Comparison of ENCODE assay signal across 8 cellular contexts in the genomic region with DNA sequence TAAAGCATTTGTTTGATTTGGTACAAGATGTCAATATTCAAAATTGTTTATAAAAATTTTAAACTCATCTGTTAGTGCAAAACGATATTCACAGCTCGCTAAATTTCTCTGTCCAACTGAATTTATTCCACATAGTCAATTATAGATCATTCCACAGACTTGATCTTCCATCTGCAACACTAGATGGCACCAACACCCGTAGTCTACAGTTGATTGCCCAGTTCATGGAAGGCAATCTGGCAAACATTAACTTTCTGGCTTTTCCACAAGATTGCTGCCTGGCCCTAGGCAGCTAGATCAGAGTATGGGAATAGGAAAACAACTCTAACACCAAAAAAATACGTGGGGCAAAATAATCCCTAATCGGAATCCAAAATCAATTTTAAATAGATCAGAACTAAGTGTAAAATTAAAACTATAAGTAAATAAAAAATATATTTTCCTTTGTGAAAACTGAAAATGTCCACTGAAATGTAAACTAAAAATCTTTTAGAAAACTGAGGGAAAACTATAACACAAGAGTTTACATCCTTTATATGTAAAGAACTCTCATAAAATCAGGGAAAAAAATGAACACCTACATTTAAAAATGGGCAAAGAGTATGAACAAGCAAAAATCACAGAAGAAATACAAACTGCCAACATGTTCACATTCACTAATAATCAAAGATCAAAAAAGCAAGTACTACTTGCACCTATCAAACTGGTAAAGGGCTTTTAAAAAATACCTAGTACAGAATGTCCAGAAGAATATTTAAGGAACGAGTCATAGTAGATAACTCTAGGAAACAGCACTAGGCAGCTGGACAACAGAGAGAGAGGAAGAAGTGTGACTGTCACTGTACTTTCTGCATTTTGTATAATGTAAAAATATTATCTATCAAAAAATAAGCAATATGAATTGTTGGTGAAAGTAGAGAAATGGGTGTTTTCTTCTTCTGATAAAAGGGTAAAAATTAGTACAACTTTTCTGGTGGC. TPM values are rescaled to one million over a fixed set of nuclear protein-coding genes. Genes with fewer than 3 reads are reported as not detected.
DNase-seq lines count a peak whose midpoint lies in the region; ATAC-seq, FAIRE-seq and TF ChIP-seq lines count a peak whose summit lies in the region.

No MANE protein-coding gene starts in this region.

- H3K36me3 Mint-ChIP-seq in CD4-positive, alpha-beta memory T cell = peaks cover 14 to 15% of the 10 kb centered on the region in 2 donors

- no peaks in the 10 kb centered on the region for H3K27me3 Mint-ChIP-seq in CD4-positive, alpha-beta memory T cell

- no peak overlapping the region for H3K4me3 ChIP-seq in CD4-positive, alpha-beta memory T cell (ENCODE audit: low read length in 2 of 2)
- peak overlapping the region; percentile 50 for H3K4me3 ChIP-seq in adipocyte (ENCODE audit: low read length)
- no peak overlapping the region for H3K4me3 ChIP-seq in cardiac muscle cell
- H3K4me3 ChIP-seq in retinal pigment epithelial cell (ENCODE audit: low read length) = no peak overlapping the region

- H3K9me3 ChIP-seq in CD4-positive, alpha-beta memory T cell (ENCODE audit: control insufficient read depth in 1 of 2, low read length in 2 of 2) = no peaks in the 10 kb centered on the region
- H3K9me3 ChIP-seq in adipocyte (ENCODE audit: control insufficient read depth, low read length) = no peaks in the 10 kb centered on the region
- H3K9me3 ChIP-seq in cardiac muscle cell (ENCODE audit: low read depth) = no peaks in the 10 kb centered on the region

- ATAC-seq in HG03354 (IDR thresholded peaks at IDR 0.05; ENCODE audit: poor library complexity, severe bottlenecking, unreplicated experiment) (no peak), HG02840 (IDR thresholded peaks at IDR 0.05; ENCODE audit: low FRiP score, unreplicated experiment) (no peak)

- H3K27ac Mint-ChIP-seq in CD4-positive, alpha-beta memory T cell = peak overlapping the region in 4 of 7 donors; percentile 45 to 81 (median 70)

- H3K4me3 Mint-ChIP-seq in CD4-positive, alpha-beta memory T cell = no peak overlapping the region

- H3K27me3 ChIP-seq in CD4-positive, alpha-beta memory T cell (ENCODE audit: insufficient read depth, low read length) = no peaks in the 10 kb centered on the region
- no peaks in the 10 kb centered on the region for H3K27me3 ChIP-seq in adipocyte (replicated peaks; ENCODE audit: control insufficient read depth, insufficient read depth, low read length)
- no peaks in the 10 kb centered on the region for H3K27me3 ChIP-seq in cardiac muscle cell

- no peak overlapping the region for H3K27ac ChIP-seq in CD4-positive, alpha-beta memory T cell (ENCODE audit: low read depth, low read length)
- no peak overlapping the region for H3K27ac ChIP-seq in cardiac muscle cell

- H3K9me3 Mint-ChIP-seq in CD4-positive, alpha-beta memory T cell = peaks cover 0 to 9% (median under 1%) of the 10 kb centered on the region in 8 donors

- TF ChIP-seq CTCF in cardiac muscle cell (IDR thresholded peaks at IDR 0.05; ENCODE audit: low read depth, low read length) = peak; percentile 72
- TF ChIP-seq CTCF in retinal pigment epithelial cell (conservative IDR thresholded peaks at IDR 0.05; ENCODE audit: low read depth, low read length) = peak; percentile 68

- H3K36me3 ChIP-seq in CD4-positive, alpha-beta memory T cell (ENCODE audit: insufficient read depth, low read length) = no peaks in the 10 kb centered on the region
- peaks cover 19% of the 10 kb centered on the region for H3K36me3 ChIP-seq in adipocyte (ENCODE audit: control insufficient read depth, insufficient read depth, low read length, severe bottlenecking)
- H3K36me3 ChIP-seq in cardiac muscle cell = peaks cover 7% of the 10 kb centered on the region

- CTCF ChIA-PET in CD4-positive, alpha-beta memory T cell (lab: Charles Lee; ENCODE audit: partially characterized antibody) = interaction anchor here (0.5 to 13.7 kb wide), 11 partner anchors 9 to 310 kb away, joined by 3 to 177 read pairs (median 4); no protein-coding TSS in a partner anchor

- POLR2A ChIA-PET in CD4-positive, alpha-beta memory T cell (lab: Charles Lee; ENCODE audit: partially characterized antibody) = interaction anchor here (1.1 to 1.6 kb wide), 3 partner anchors 35 to 217 kb away, joined by 3 to 4 read pairs (median 4); a partner anchor contains a TSS

- DNase-seq in CD4-positive, alpha-beta memory T cell = peak; percentile 37 to 51 (median 44)
- no peak for DNase-seq in GM19239 (ENCODE audit: insufficient read length, low spot score)
- peak; percentile 41 to 56 for DNase-seq in NOMO-1 (lab: John Stamatoyannopoulos, UW; ENCODE audit: unreplicated experiment in 2 of 2)
- DNase-seq in adipocyte (ENCODE audit: low read depth) = peak; percentile 91
- peak; percentile 62 to 83 for DNase-seq in cardiac muscle cell (ENCODE audit: low read depth in 1 of 2, low spot score in 1 of 2)
- peak; percentile 34 for DNase-seq in retinal pigment epithelial cell (ENCODE audit: low read depth)

- peaks cover 27 to 64% (median 48%) of the 10 kb centered on the region in 4 donors for H3K4me1 Mint-ChIP-seq in CD4-positive, alpha-beta memory T cell

- H3K4me1 ChIP-seq in CD4-positive, alpha-beta memory T cell (ENCODE audit: insufficient read depth, low read length) = peaks cover 34% of the 10 kb centered on the region
- H3K4me1 ChIP-seq in adipocyte (ENCODE audit: control insufficient read depth, insufficient read depth, low read length) (peaks cover 86% of the 10 kb centered on the region), cardiac muscle cell (ENCODE audit: low read depth) (peaks cover 42% of the 10 kb centered on the region)

- peak; percentile 86 for FAIRE-seq in GM19239 (lab: Jason Lieb, UNC)

- H3K9ac ChIP-seq in adipocyte (ENCODE audit: low read length) = peak overlapping the region; percentile 47

- intact Hi-C loops in CD4-positive, alpha-beta memory T cell (cut with micrococcal nuclease) = loop anchor here (1.0 to 10.0 kb wide), 7 partner anchors 35 to 490 kb away; a partner anchor contains a TSS

RNA-seq across cellular contexts. Expression of a gene that starts 35.0 kb away (rescaled TPM):
- 10 to 100 TPM; 73.8 to 81.3 TPM for total RNA-seq in CD4-positive, alpha-beta memory T cell
- polyA plus RNA-seq in CD4-positive, alpha-beta memory T cell = 10 to 100 TPM; 89.1 to 90.0 TPM
- total RNA-seq in cardiac muscle cell = 164 and 186 TPM in 2 replicates
- 205 and 223 TPM in 2 replicates for polyA plus RNA-seq in cardiac muscle cell
